ENCODE assay signal across 15 cellular contexts in genomic region chr11:115784796-115785521, GRCh38.
DNase-seq lines count a peak whose midpoint lies in the region; ATAC-seq and TF ChIP-seq lines count a peak whose summit lies in the region.
"Had no signal": no experiment of that assay in that cellular context is flagged by ENCODE, and none has a peak within 500 bp of the region (broad histone marks: within the 10 kb centered on the region; RNA-seq: fewer than 3 reads in every experiment).

No MANE protein-coding gene starts in this region.

- H3K27me3 ChIP-seq in BE2C, result no peaks in the 10 kb centered on the region
- H3K27me3 ChIP-seq: uterus had no signal

- H3K27ac Mint-ChIP-seq in stimulated activated memory B cell treated with anti-CD40 and anti-IgM and Interleukin-4, amounts not matched to agents 10 μg/mL and 1 μg/mL and 100 μg/mL, for 72 hours, result no peak overlapping the region
- H3K27ac Mint-ChIP-seq: activated T-helper 2 cell treated with anti-CD3 and anti-CD28 coated beads, Interferon-gamma antibody, Interleukin-2, Interleukin-4, amounts not matched to agents 10 μg/mL and 5 μg/mL and 100 μg/mL, durations not matched to agents 14 hours and 24 hours and 36 hours; natural killer cell treated with Interleukin-12 subunit alpha and Interleukin-12 subunit beta and Interleukin-15 and Interleukin-18, amount 100 ng/mL, for 72 hours; stimulated activated naive CD8-positive, alpha-beta T cell treated with anti-CD3 and anti-CD28 coated beads, Interleukin-15, Interleukin-2, amounts not matched to agents 100 ng/mL and 50 ng/mL, for 24 hours; T-helper 17 cell had no signal

- no peak overlapping the region for H3K4me3 Mint-ChIP-seq in stimulated activated memory B cell treated with anti-CD40 and anti-IgM and Interleukin-4, amounts not matched to agents 10 μg/mL and 1 μg/mL and 100 μg/mL, for 72 hours
- H3K4me3 Mint-ChIP-seq: natural killer cell treated with Interleukin-12 subunit alpha and Interleukin-12 subunit beta and Interleukin-15 and Interleukin-18, amount 100 ng/mL, for 72 hours; stimulated activated naive CD8-positive, alpha-beta T cell treated with anti-CD3 and anti-CD28 coated beads, Interleukin-15, Interleukin-2, amounts not matched to agents 100 ng/mL and 50 ng/mL, for 24 hours; T-helper 17 cell had no signal

- H3K27me3 Mint-ChIP-seq in stimulated activated memory B cell treated with anti-CD40 and anti-IgM and Interleukin-4, amounts not matched to agents 10 μg/mL and 1 μg/mL and 100 μg/mL, for 72 hours, result peaks cover 15% of the 10 kb centered on the region
- H3K27me3 Mint-ChIP-seq: stimulated activated naive CD8-positive, alpha-beta T cell treated with anti-CD3 and anti-CD28 coated beads, Interleukin-15, Interleukin-2, amounts not matched to agents 100 ng/mL and 50 ng/mL, for 24 hours; T-helper 17 cell had no signal

- H3K36me3 Mint-ChIP-seq in stimulated activated memory B cell treated with anti-CD40 and anti-IgM and Interleukin-4, amounts not matched to agents 10 μg/mL and 1 μg/mL and 100 μg/mL, for 72 hours, result no peaks in the 10 kb centered on the region
- H3K36me3 Mint-ChIP-seq: natural killer cell treated with Interleukin-12 subunit alpha and Interleukin-12 subunit beta and Interleukin-15 and Interleukin-18, amount 100 ng/mL, for 72 hours had no signal

- H3K4me1 Mint-ChIP-seq in stimulated activated memory B cell treated with anti-CD40 and anti-IgM and Interleukin-4, amounts not matched to agents 10 μg/mL and 1 μg/mL and 100 μg/mL, for 72 hours, result no peaks in the 10 kb centered on the region
- H3K4me1 Mint-ChIP-seq: T-helper 17 cell had no signal

- no peak for TF ChIP-seq CTCF in BE2C (IDR thresholded peaks at IDR 0.05; ENCODE audit: low read depth, low read length)

- peaks cover 13% of the 10 kb centered on the region for H3K4me1 ChIP-seq in BE2C
- H3K4me1 ChIP-seq: uterus had no signal

- no peaks in the 10 kb centered on the region for H3K36me3 ChIP-seq in BE2C
- H3K36me3 ChIP-seq: uterus had no signal

- no peak for ATAC-seq in HG02678 (IDR thresholded peaks at IDR 0.05; ENCODE audit: unreplicated experiment)
- no peak for ATAC-seq in stimulated activated memory B cell treated with anti-CD40 and anti-IgM and Interleukin-4, amounts not matched to agents 10 μg/mL and 1 μg/mL and 100 μg/mL, for 72 hours
- ATAC-seq: natural killer cell treated with Interleukin-12 subunit alpha and Interleukin-12 subunit beta and Interleukin-15 and Interleukin-18, amount 100 ng/mL, for 72 hours; T-helper 17 cell had no signal

- H3K9me3 ChIP-seq in BE2C, result no peaks in the 10 kb centered on the region
- H3K9me3 ChIP-seq: uterus had no signal

- H3K9me3 Mint-ChIP-seq in stimulated activated memory B cell treated with anti-CD40 and anti-IgM and Interleukin-4, amounts not matched to agents 10 μg/mL and 1 μg/mL and 100 μg/mL, for 72 hours, result peaks cover 7% of the 10 kb centered on the region
- H3K9me3 Mint-ChIP-seq: activated T-helper 2 cell treated with anti-CD3 and anti-CD28 coated beads, Interferon-gamma antibody, Interleukin-2, Interleukin-4, amounts not matched to agents 10 μg/mL and 5 μg/mL and 100 μg/mL, durations not matched to agents 14 hours and 24 hours and 36 hours had no signal

- no peak overlapping the region for H3K4me3 ChIP-seq in BE2C (ENCODE audit: low read depth, low read length)
- H3K4me3 ChIP-seq: uterus had no signal

- DNase-seq in BE2C (peak; percentile 36), NCI-H1092 (lab: John Stamatoyannopoulos, UW) (peak; percentile 89), RPMI7951 (ENCODE audit: low read depth) (peak; percentile 60), kidney tubule cell (ENCODE audit: low spot score) (peak; percentile 48), AG08395 (ENCODE audit: low spot score) (no peak)
- no peak for DNase-seq in effector CD8-positive, alpha-beta T cell (lab: John Stamatoyannopoulos, UW)
- DNase-seq: MM.1S; stimulated activated CD4-positive, alpha-beta T cell treated with anti-CD3 and anti-CD28 coated beads, Interleukin-15, amount 100 ng/mL, for 24 hours; T-helper 17 cell had no signal

Comparison
In these comparisons a context has a peak if more than half of its experiments do, and no peak if none do; other contexts are left out.
1. DNase-seq: peak in BE2C (single experiment), NCI-H1092 (single experiment), RPMI7951 (single experiment) and kidney tubule cell (single experiment); none in AG08395 (single experiment) and effector CD8-positive, alpha-beta T cell (single experiment).